10 cellular contexts compared by ENCODE assay signal in genomic region chr1:17586172-17586963, GRCh38. TPM values are rescaled to one million over a fixed set of nuclear protein-coding genes. Genes with fewer than 3 reads are reported as not detected.
DNase-seq lines count a peak whose midpoint lies in the region; ATAC-seq, FAIRE-seq and TF ChIP-seq lines count a peak whose summit lies in the region.
"Had no signal": no experiment of that assay in that cellular context is flagged by ENCODE, and none has a peak within 500 bp of the region (broad histone marks: within the 10 kb centered on the region; RNA-seq: fewer than 3 reads in every experiment).

No MANE protein-coding gene starts in this region.

- TF ChIP-seq CTCF in breast epithelium (IDR thresholded peaks at IDR 0.05) (no peak), right lobe of liver (IDR thresholded peaks at IDR 0.05) (no peak)

- H3K27ac ChIP-seq in breast epithelium (peak overlapping the region; percentile 87 to 94), right lobe of liver (peak overlapping the region in 2 of 3 donors; percentile 21 to 79)

- H3K4me1 ChIP-seq in breast epithelium (peaks cover 0 to 9% of the 10 kb centered on the region in 2 donors), right lobe of liver (peaks cover 0 to 83% (median 37%) of the 10 kb centered on the region in 4 donors)

- peak; percentile 38 for DNase-seq in A172 (ENCODE audit: low spot score)
- peak; percentile 25 for DNase-seq in HTR-8/SVneo (ENCODE audit: insufficient read length, low spot score)
- DNase-seq in breast epithelium (ENCODE audit: low spot score in 2 of 2): no peak
- DNase-seq in right lobe of liver: peak in 2 of 3 donors; percentile 84 to 86
- DNase-seq in DMS153 (lab: John Stamatoyannopoulos, UW): no peak
- DNase-seq in activated CD8-positive, alpha-beta memory T cell treated with anti-CD3 and anti-CD28 coated beads, Interleukin-2, amount 10 ng/mL, durations not matched to agents 7 days and 5 days: no peak
- no peak for DNase-seq in activated naive CD4-positive, alpha-beta T cell treated with anti-CD3 and anti-CD28 coated beads for 36 hours
- DNase-seq in superior temporal gyrus (ENCODE audit: extremely low spot score): no peak
- DNase-seq: COR-L47 had no signal

- CTCF ChIA-PET in activated CD8-positive, alpha-beta memory T cell treated with anti-CD3 and anti-CD28 coated beads, Interleukin-2, amount 10 ng/mL, durations not matched to agents 7 days and 5 days (lab: Charles Lee): no interaction called here
- CTCF ChIA-PET in activated naive CD4-positive, alpha-beta T cell treated with anti-CD3 and anti-CD28 coated beads for 36 hours (lab: Charles Lee): interaction anchor here (0.9 to 1.6 kb wide), 2 partner anchors 20 to 83 kb away, joined by 3 to 8 read pairs; no protein-coding TSS in a partner anchor

- H3K9me3 Mint-ChIP-seq in activated CD8-positive, alpha-beta memory T cell treated with anti-CD3 and anti-CD28 coated beads, Interleukin-2, amount 10 ng/mL, durations not matched to agents 7 days and 5 days (ENCODE audit: low read depth): no peaks in the 10 kb centered on the region
- no peaks in the 10 kb centered on the region for H3K9me3 Mint-ChIP-seq in activated naive CD4-positive, alpha-beta T cell treated with anti-CD3 and anti-CD28 coated beads for 36 hours
- H3K9me3 Mint-ChIP-seq: activated T-helper 1 cell treated with anti-CD3 and anti-CD28 coated beads, Interleukin-12 subunit alpha, Interleukin-12 subunit beta, Interleukin-2, Interleukin-4 antibody, amounts not matched to agents 30 ng/mL and 10 ng/mL and 1 ng/mL, durations not matched to agents 14 hours and 24 hours and 36 hours had no signal

- WGBS in right lobe of liver (ENCODE audit: insufficient coverage, low coverage, low lambda C conversion rate, missing lambda C conversion rate): 30% methylated on average over 6 of the region's 10 CpGs

- H3K4me3 Mint-ChIP-seq in activated CD8-positive, alpha-beta memory T cell treated with anti-CD3 and anti-CD28 coated beads, Interleukin-2, amount 10 ng/mL, durations not matched to agents 7 days and 5 days: no peak overlapping the region
- H3K4me3 Mint-ChIP-seq in activated naive CD4-positive, alpha-beta T cell treated with anti-CD3 and anti-CD28 coated beads for 36 hours: no peak overlapping the region
- H3K4me3 Mint-ChIP-seq: activated T-helper 1 cell treated with anti-CD3 and anti-CD28 coated beads, Interleukin-12 subunit alpha, Interleukin-12 subunit beta, Interleukin-2, Interleukin-4 antibody, amounts not matched to agents 30 ng/mL and 10 ng/mL and 1 ng/mL, durations not matched to agents 14 hours and 24 hours and 36 hours had no signal

- H3K36me3 Mint-ChIP-seq in activated CD8-positive, alpha-beta memory T cell treated with anti-CD3 and anti-CD28 coated beads, Interleukin-2, amount 10 ng/mL, durations not matched to agents 7 days and 5 days: no peaks in the 10 kb centered on the region
- no peaks in the 10 kb centered on the region for H3K36me3 Mint-ChIP-seq in activated naive CD4-positive, alpha-beta T cell treated with anti-CD3 and anti-CD28 coated beads for 36 hours (ENCODE audit: low read depth)

- no peaks in the 10 kb centered on the region for H3K9me3 ChIP-seq in breast epithelium
- H3K9me3 ChIP-seq in right lobe of liver: no peaks in the 10 kb centered on the region

- no peaks in the 10 kb centered on the region for H3K36me3 ChIP-seq in breast epithelium
- peaks cover 0 to 28% (median 13%) of the 10 kb centered on the region in 4 donors for H3K36me3 ChIP-seq in right lobe of liver

- H3K27me3 ChIP-seq in breast epithelium (no peaks in the 10 kb centered on the region), right lobe of liver (no peaks in the 10 kb centered on the region)

- no peak overlapping the region for H3K27ac Mint-ChIP-seq in activated CD8-positive, alpha-beta memory T cell treated with anti-CD3 and anti-CD28 coated beads, Interleukin-2, amount 10 ng/mL, durations not matched to agents 7 days and 5 days
- no peak overlapping the region for H3K27ac Mint-ChIP-seq in activated naive CD4-positive, alpha-beta T cell treated with anti-CD3 and anti-CD28 coated beads for 36 hours
- H3K27ac Mint-ChIP-seq: activated T-helper 1 cell treated with anti-CD3 and anti-CD28 coated beads, Interleukin-12 subunit alpha, Interleukin-12 subunit beta, Interleukin-2, Interleukin-4 antibody, amounts not matched to agents 30 ng/mL and 10 ng/mL and 1 ng/mL, durations not matched to agents 14 hours and 24 hours and 36 hours had no signal

- peaks cover 3% of the 10 kb centered on the region for H3K4me1 Mint-ChIP-seq in activated CD8-positive, alpha-beta memory T cell treated with anti-CD3 and anti-CD28 coated beads, Interleukin-2, amount 10 ng/mL, durations not matched to agents 7 days and 5 days
- H3K4me1 Mint-ChIP-seq in activated naive CD4-positive, alpha-beta T cell treated with anti-CD3 and anti-CD28 coated beads for 36 hours (ENCODE audit: low read depth): peaks cover 3% of the 10 kb centered on the region

- peaks cover 3% of the 10 kb centered on the region for H3K27me3 Mint-ChIP-seq in activated CD8-positive, alpha-beta memory T cell treated with anti-CD3 and anti-CD28 coated beads, Interleukin-2, amount 10 ng/mL, durations not matched to agents 7 days and 5 days
- no peaks in the 10 kb centered on the region for H3K27me3 Mint-ChIP-seq in activated naive CD4-positive, alpha-beta T cell treated with anti-CD3 and anti-CD28 coated beads for 36 hours (ENCODE audit: low read depth)

- ATAC-seq in right lobe of liver: peak; percentile 21 to 35 (median 29)
- no peak for ATAC-seq in activated CD8-positive, alpha-beta memory T cell treated with anti-CD3 and anti-CD28 coated beads, Interleukin-2, amount 10 ng/mL, durations not matched to agents 7 days and 5 days

- TF ChIP-seq POLR2A in breast epithelium (IDR thresholded peaks at IDR 0.05): no peak
- TF ChIP-seq POLR2A in right lobe of liver (IDR thresholded peaks at IDR 0.05): no peak

- intact Hi-C loops in breast epithelium (cut with DNase I; ENCODE audit: low total_unique reads): no loop called here
- intact Hi-C loops in right lobe of liver (cut with DNase I): no loop called here
- intact Hi-C loops in activated naive CD4-positive, alpha-beta T cell treated with anti-CD3 and anti-CD28 coated beads for 36 hours (cut with micrococcal nuclease): no loop called here

- FAIRE-seq in HTR-8/SVneo (lab: Jason Lieb, UNC): no peak

- H3K4me3 ChIP-seq in breast epithelium (no peak overlapping the region), right lobe of liver (no peak overlapping the region)

RNA-seq across cellular contexts. Expression of gene ARHGEF10L, which starts 46.9 kb away (rescaled TPM):
- total RNA-seq in A172 (2014; rRNA removed; shearing (Covaris generic)): 9.2 and 11.0 TPM in 2 replicates
- total RNA-seq in breast epithelium (10 to 100 TPM; 36.7 to 51.4 (median 49.8) TPM), right lobe of liver (100 to 1,000 TPM in 2 of 6 experiments, 10 to 100 TPM in 4; 59.7 to 124 (median 87.4) TPM)
- total RNA-seq in activated CD8-positive, alpha-beta memory T cell treated with anti-CD3 and anti-CD28 coated beads, Interleukin-2, amount 10 ng/mL, durations not matched to agents 7 days and 5 days: not detected
- total RNA-seq in activated naive CD4-positive, alpha-beta T cell treated with anti-CD3 and anti-CD28 coated beads for 36 hours: not detected
- total RNA-seq: activated T-helper 1 cell treated with anti-CD3 and anti-CD28 coated beads, Interleukin-12 subunit alpha, Interleukin-12 subunit beta, Interleukin-2, Interleukin-4 antibody, amounts not matched to agents 30 ng/mL and 10 ng/mL and 1 ng/mL, durations not matched to agents 14 hours and 24 hours and 36 hours had no signal

Comparison
In these comparisons a context has a peak if more than half of its experiments do, and no peak if none do; other contexts are left out.
1. DNase-seq: peak in A172 (single experiment), HTR-8/SVneo (single experiment) and right lobe of liver (2 of 3); none in breast epithelium (0 of 2), DMS153 (single experiment), activated CD8-positive, alpha-beta memory T cell treated with anti-CD3 and anti-CD28 coated beads, Interleukin-2, amount 10 ng/mL, durations not matched to agents 7 days and 5 days (single experiment), activated naive CD4-positive, alpha-beta T cell treated with anti-CD3 and anti-CD28 coated beads for 36 hours (single experiment) and superior temporal gyrus (single experiment).